Comparison of ENCODE assay signal across 9 cellular contexts in genomic region chr6:25007269-25007699, GRCh38.
DNase-seq lines count a peak whose midpoint lies in the region; ATAC-seq and TF ChIP-seq lines count a peak whose summit lies in the region.
"Had no signal": no experiment of that assay in that cellular context is flagged by ENCODE, and none has a peak within 500 bp of the region (broad histone marks: within the 10 kb centered on the region; RNA-seq: fewer than 3 reads in every experiment).

No MANE protein-coding gene starts in this region.

- 85% methylated on average over 1 of the region's 3 CpGs for WGBS in mesenchymal stem cell
- 69 to 84% methylated on average over 3 of the region's 3 CpGs for WGBS in lower leg skin, 2 donors
- 86 to 91% methylated on average over 3 of the region's 3 CpGs for WGBS in testis, 2 donors

- H3K9ac ChIP-seq in mesenchymal stem cell (ENCODE audit: low read length) = peak overlapping the region; percentile 6

- H3K27ac Mint-ChIP-seq in activated B cell treated with CpG ODN at 0.5 μM for 24 hours = peak overlapping the region; percentile 83

- H2BK120ac ChIP-seq in mesenchymal stem cell (ENCODE audit: low read depth, low read length) = no peak overlapping the region

- no peak for TF ChIP-seq CTCF in activated B cell treated with CpG ODN at 0.5 μM for 24 hours (IDR thresholded peaks at IDR 0.05)
- no peak for TF ChIP-seq CTCF in lower leg skin (IDR thresholded peaks at IDR 0.05)
- no peak for TF ChIP-seq CTCF in testis (IDR thresholded peaks at IDR 0.05)

- H3K36me3 ChIP-seq in mesenchymal stem cell (ENCODE audit: control insufficient read depth in 1 of 2, insufficient read depth in 2 of 2, low read depth in 1 of 2, low read length in 2 of 2) (no peaks in the 10 kb centered on the region), testis (ENCODE audit: low read depth, missing control alignments) (no peaks in the 10 kb centered on the region)

- H2BK15ac ChIP-seq in mesenchymal stem cell (ENCODE audit: low read depth, poor library complexity, severe bottlenecking) = no peak overlapping the region

- no peak overlapping the region for H2AK5ac ChIP-seq in mesenchymal stem cell (ENCODE audit: low read length, severe bottlenecking)

- peak overlapping the region; percentile 69 for H3K4me3 Mint-ChIP-seq in activated B cell treated with CpG ODN at 0.5 μM for 24 hours

- DNase-seq in activated B cell treated with CpG ODN at 0.5 μM for 24 hours (no peak), mesenchymal stem cell (no peak), lower leg skin (ENCODE audit: low spot score in 2 of 2) (no peak), testis (no peak), inferior parietal cortex (ENCODE audit: extremely low spot score) (no peak)

- no peak overlapping the region for H3K27ac ChIP-seq in mesenchymal stem cell (ENCODE audit: low read length, poor library complexity, severe bottlenecking)
- peak overlapping the region in 1 of 2 donors; percentile 57 for H3K27ac ChIP-seq in testis

- H3K23ac ChIP-seq in mesenchymal stem cell (ENCODE audit: low read length in 2 of 2) = no peak overlapping the region

- no peak overlapping the region for H2BK5ac ChIP-seq in mesenchymal stem cell (ENCODE audit: low read depth, low read length, poor library complexity, severe bottlenecking)

- no peak overlapping the region for H4K91ac ChIP-seq in mesenchymal stem cell (ENCODE audit: low read length)

- intact Hi-C loops in activated B cell treated with CpG ODN at 0.5 μM for 24 hours (cut with micrococcal nuclease) (loop anchor here (2.0 kb wide), 1 partner anchor 14 kb away; no protein-coding TSS in a partner anchor), lower leg skin (cut with DNase I; ENCODE audit: low total_unique reads) (no loop called here), testis (cut with DNase I; ENCODE audit: low total_unique reads) (no loop called here)

- peak overlapping the region in 1 of 2 experiments; percentile 28 for H3K4ac ChIP-seq in mesenchymal stem cell (ENCODE audit: low read depth in 1 of 2, low read length in 2 of 2)

- H3K27me3 Mint-ChIP-seq in activated B cell treated with CpG ODN at 0.5 μM for 24 hours = no peaks in the 10 kb centered on the region

- H4K8ac ChIP-seq in mesenchymal stem cell (ENCODE audit: low read length) = no peak overlapping the region

- peaks cover 67% of the 10 kb centered on the region for H3K36me3 Mint-ChIP-seq in activated B cell treated with CpG ODN at 0.5 μM for 24 hours (ENCODE audit: low read depth)

- no peaks in the 10 kb centered on the region for H3K27me3 ChIP-seq in mesenchymal stem cell (ENCODE audit: control insufficient read depth in 1 of 2, insufficient read depth in 1 of 2, low read length in 2 of 2)
- H3K27me3 ChIP-seq in testis = no peaks in the 10 kb centered on the region

- H3K9me3 Mint-ChIP-seq in activated B cell treated with CpG ODN at 0.5 μM for 24 hours = no peaks in the 10 kb centered on the region

- H3K9me3 ChIP-seq in mesenchymal stem cell (ENCODE audit: control insufficient read depth, low read length) (no peaks in the 10 kb centered on the region), testis (no peaks in the 10 kb centered on the region)

- ATAC-seq in GM18870 (IDR thresholded peaks at IDR 0.05; ENCODE audit: unreplicated experiment) (peak; percentile 79), HG02840 (IDR thresholded peaks at IDR 0.05; ENCODE audit: low FRiP score, unreplicated experiment) (peak; percentile 68), activated B cell treated with CpG ODN at 0.5 μM for 24 hours (ENCODE audit: low read depth) (peak; percentile 57), GM21825 (IDR thresholded peaks at IDR 0.05; ENCODE audit: unreplicated experiment) (no peak)
- ATAC-seq: Panc1 had no signal

- peaks cover 79% of the 10 kb centered on the region for H3K4me1 Mint-ChIP-seq in activated B cell treated with CpG ODN at 0.5 μM for 24 hours

- POLR2A ChIA-PET in activated B cell treated with CpG ODN at 0.5 μM for 24 hours (lab: Charles Lee) = interaction anchor here (1.6 kb wide), 1 partner anchor 151 kb away, joined by 6 read pairs; no protein-coding TSS in a partner anchor

- no peak overlapping the region for H2AFZ ChIP-seq in mesenchymal stem cell (ENCODE audit: low read depth, low read length)

- no peak overlapping the region for H3K14ac ChIP-seq in mesenchymal stem cell (ENCODE audit: low read length in 2 of 2)

- H3K4me1 ChIP-seq in mesenchymal stem cell (ENCODE audit: control insufficient read depth, insufficient read depth, low read depth, low read length) (peaks cover 6% of the 10 kb centered on the region), testis (peaks cover 8% of the 10 kb centered on the region)

- H2BK12ac ChIP-seq in mesenchymal stem cell (ENCODE audit: low read length in 2 of 2) = peak overlapping the region; percentile 59 to 79

- TF ChIP-seq POLR2A in lower leg skin (IDR thresholded peaks at IDR 0.05) = no peak
- TF ChIP-seq POLR2A in testis (IDR thresholded peaks at IDR 0.05) = no peak

- no peaks in the 10 kb centered on the region for H3K79me1 ChIP-seq in mesenchymal stem cell (replicated peaks; ENCODE audit: low read length, poor library complexity, severe bottlenecking)

- H3K4me3 ChIP-seq in mesenchymal stem cell (ENCODE audit: insufficient read depth in 1 of 2, low read depth in 1 of 2, low read length in 2 of 2) (no peak overlapping the region), lower leg skin (ENCODE audit: low read depth, poor library complexity, severe bottlenecking) (no peak overlapping the region), testis (no peak overlapping the region)

- H3K18ac ChIP-seq in mesenchymal stem cell (ENCODE audit: low read depth in 1 of 2, low read length in 2 of 2) = no peak overlapping the region

- no peak overlapping the region for H3K4me2 ChIP-seq in mesenchymal stem cell (ENCODE audit: low read length, poor library complexity, severe bottlenecking)

- CTCF ChIA-PET in activated B cell treated with CpG ODN at 0.5 μM for 24 hours (lab: Charles Lee) = interaction anchor here (0.9 to 1.2 kb wide), 3 partner anchors 15 to 177 kb away, joined by 3 to 4 read pairs (median 3); no protein-coding TSS in a partner anchor
